13 cellular contexts compared by ENCODE assay signal in genomic region chr16:11053916-11054460, GRCh38.
DNase-seq lines count a peak whose midpoint lies in the region; ATAC-seq, FAIRE-seq and TF ChIP-seq lines count a peak whose summit lies in the region.
"Had no signal": no experiment of that assay in that cellular context is flagged by ENCODE, and none has a peak within 500 bp of the region (broad histone marks: within the 10 kb centered on the region; RNA-seq: fewer than 3 reads in every experiment).

No MANE protein-coding gene starts in this region.

- TF ChIP-seq POLR2A in GM12891 (IDR thresholded peaks at IDR 0.05; ENCODE audit: low read depth, low read length) = no peak

- CTCF ChIA-PET in activated CD4-positive, alpha-beta T cell treated with anti-CD3 and anti-CD28 coated beads for 36 hours (lab: Charles Lee) = interaction anchor here (0.6 to 2.8 kb wide), 8 partner anchors 15 to 90 kb away, joined by 3 to 18 read pairs (median 4); no protein-coding TSS in a partner anchor

- no peak for FAIRE-seq in GM12891 (lab: Jason Lieb, UNC)

- intact Hi-C loops in activated CD4-positive, alpha-beta T cell treated with anti-CD3 and anti-CD28 coated beads for 36 hours (cut with DNase I, micrococcal nuclease) = loop anchor here (2.0 to 5.0 kb wide), 4 partner anchors 21 to 199 kb away; no protein-coding TSS in a partner anchor
- intact Hi-C loops in activated T-helper 2 cell treated with anti-CD3 and anti-CD28 coated beads, Interferon-gamma antibody, Interleukin-2, Interleukin-4, amounts not matched to agents 10 μg/mL and 5 μg/mL and 100 μg/mL, durations not matched to agents 14 hours and 24 hours and 36 hours (cut with micrococcal nuclease) = loop anchor here (2.0 kb wide), 1 partner anchor 89 kb away; no protein-coding TSS in a partner anchor

- H3K4me3 Mint-ChIP-seq in activated CD4-positive, alpha-beta T cell treated with anti-CD3 and anti-CD28 coated beads for 36 hours = no peak overlapping the region
- H3K4me3 Mint-ChIP-seq in activated T-helper 2 cell treated with anti-CD3 and anti-CD28 coated beads, Interferon-gamma antibody, Interleukin-2, Interleukin-4, amounts not matched to agents 10 μg/mL and 5 μg/mL and 100 μg/mL, durations not matched to agents 14 hours and 24 hours and 36 hours (ENCODE audit: low read depth) = no peak overlapping the region
- H3K4me3 Mint-ChIP-seq in nephron = no peak overlapping the region

- POLR2A ChIA-PET in activated CD4-positive, alpha-beta T cell treated with anti-CD3 and anti-CD28 coated beads for 36 hours (lab: Charles Lee) = no interaction called here

- H3K36me3 Mint-ChIP-seq in activated CD4-positive, alpha-beta T cell treated with anti-CD3 and anti-CD28 coated beads for 36 hours (ENCODE audit: low read depth) = peaks cover 43% of the 10 kb centered on the region
- peaks cover 80% of the 10 kb centered on the region for H3K36me3 Mint-ChIP-seq in activated T-helper 2 cell treated with anti-CD3 and anti-CD28 coated beads, Interferon-gamma antibody, Interleukin-2, Interleukin-4, amounts not matched to agents 10 μg/mL and 5 μg/mL and 100 μg/mL, durations not matched to agents 14 hours and 24 hours and 36 hours (ENCODE audit: low read depth)
- peaks cover 35% of the 10 kb centered on the region for H3K36me3 Mint-ChIP-seq in nephron (ENCODE audit: low read depth)

- no peaks in the 10 kb centered on the region for H3K27me3 Mint-ChIP-seq in activated CD4-positive, alpha-beta T cell treated with anti-CD3 and anti-CD28 coated beads for 36 hours
- no peaks in the 10 kb centered on the region for H3K27me3 Mint-ChIP-seq in activated T-helper 2 cell treated with anti-CD3 and anti-CD28 coated beads, Interferon-gamma antibody, Interleukin-2, Interleukin-4, amounts not matched to agents 10 μg/mL and 5 μg/mL and 100 μg/mL, durations not matched to agents 14 hours and 24 hours and 36 hours (ENCODE audit: low read depth)
- no peaks in the 10 kb centered on the region for H3K27me3 Mint-ChIP-seq in nephron (ENCODE audit: low read depth)

- peak overlapping the region; percentile 49 for H3K27ac Mint-ChIP-seq in activated CD4-positive, alpha-beta T cell treated with anti-CD3 and anti-CD28 coated beads for 36 hours
- H3K27ac Mint-ChIP-seq in activated T-helper 2 cell treated with anti-CD3 and anti-CD28 coated beads, Interferon-gamma antibody, Interleukin-2, Interleukin-4, amounts not matched to agents 10 μg/mL and 5 μg/mL and 100 μg/mL, durations not matched to agents 14 hours and 24 hours and 36 hours = peak overlapping the region; percentile 82
- peak overlapping the region in 2 of 3 experiments; percentile 97 to 100 for H3K27ac Mint-ChIP-seq in nephron

- DNase-seq in activated CD4-positive, alpha-beta T cell treated with anti-CD3 and anti-CD28 coated beads for 36 hours = no peak
- no peak for DNase-seq in activated CD4-positive, alpha-beta T cell treated with anti-CD3 and anti-CD28 coated beads, Interleukin-2, amount 50 U/mL, for 48 hours
- peak; percentile 80 for DNase-seq in NCI-H1694 (lab: John Stamatoyannopoulos, UW)
- DNase-seq in activated T-helper 2 cell treated with anti-CD3 and anti-CD28 coated beads, Interferon-gamma antibody, Interleukin-2, Interleukin-4, amounts not matched to agents 10 μg/mL and 5 μg/mL and 100 μg/mL, durations not matched to agents 14 hours and 24 hours and 36 hours (ENCODE audit: low spot score) = no peak
- no peak for DNase-seq in GM12891 (ENCODE audit: insufficient read length, low spot score)
- DNase-seq in hepatic stellate cell (ENCODE audit: low spot score) = no peak
- DNase-seq: activated CD4-positive, CD25-positive, alpha-beta regulatory T cell treated with anti-CD3 and anti-CD28 coated beads, Interleukin-2, amount 50 U/mL, for 72 hours; activated T-cell treated with anti-CD3 and anti-CD28 coated beads, Interleukin-2, amount 50 U/mL, for 1 hour; HCEC 1CT; hypothalamus; SIG-M5 had no signal

- no peak for TF ChIP-seq CTCF in nephron (IDR thresholded peaks at IDR 0.05; ENCODE audit: unreplicated experiment in 3 of 3)

- ATAC-seq in activated CD4-positive, alpha-beta T cell treated with anti-CD3 and anti-CD28 coated beads for 36 hours = no peak
- no peak for ATAC-seq in GM18868 (IDR thresholded peaks at IDR 0.05; ENCODE audit: unreplicated experiment)

- no peaks in the 10 kb centered on the region for H3K9me3 Mint-ChIP-seq in activated CD4-positive, alpha-beta T cell treated with anti-CD3 and anti-CD28 coated beads for 36 hours (ENCODE audit: low read depth)
- H3K9me3 Mint-ChIP-seq in activated T-helper 2 cell treated with anti-CD3 and anti-CD28 coated beads, Interferon-gamma antibody, Interleukin-2, Interleukin-4, amounts not matched to agents 10 μg/mL and 5 μg/mL and 100 μg/mL, durations not matched to agents 14 hours and 24 hours and 36 hours = no peaks in the 10 kb centered on the region
- no peaks in the 10 kb centered on the region for H3K9me3 Mint-ChIP-seq in nephron

- peaks cover 54% of the 10 kb centered on the region for H3K4me1 Mint-ChIP-seq in activated CD4-positive, alpha-beta T cell treated with anti-CD3 and anti-CD28 coated beads for 36 hours
- H3K4me1 Mint-ChIP-seq in activated T-helper 2 cell treated with anti-CD3 and anti-CD28 coated beads, Interferon-gamma antibody, Interleukin-2, Interleukin-4, amounts not matched to agents 10 μg/mL and 5 μg/mL and 100 μg/mL, durations not matched to agents 14 hours and 24 hours and 36 hours (ENCODE audit: low read depth) = peaks cover 79% of the 10 kb centered on the region
- H3K4me1 Mint-ChIP-seq in nephron = peaks cover 64% of the 10 kb centered on the region

TF ChIP-seq in GM12891, 5 proteins besides CTCF, POLR2A, EP300 and RAD21:
- no peak for TF ChIP-seq SPI1 (IDR thresholded peaks at IDR 0.05; ENCODE audit: low read depth, low read length)
- TF ChIP-seq POLR2AphosphoS5 (IDR thresholded peaks at IDR 0.05; ENCODE audit: low read depth, low read length) = no peak
- no peak for TF ChIP-seq TAF1 (IDR thresholded peaks at IDR 0.05; ENCODE audit: low read depth, low read length)
- no peak for TF ChIP-seq POU2F2 (IDR thresholded peaks at IDR 0.05; ENCODE audit: low read depth, low read length)
- no peak for TF ChIP-seq PAX5 (IDR thresholded peaks at IDR 0.05; ENCODE audit: insufficient read depth, low read length, severe bottlenecking)
